1 cellular context compared by ENCODE assay signal in the genomic region with DNA sequence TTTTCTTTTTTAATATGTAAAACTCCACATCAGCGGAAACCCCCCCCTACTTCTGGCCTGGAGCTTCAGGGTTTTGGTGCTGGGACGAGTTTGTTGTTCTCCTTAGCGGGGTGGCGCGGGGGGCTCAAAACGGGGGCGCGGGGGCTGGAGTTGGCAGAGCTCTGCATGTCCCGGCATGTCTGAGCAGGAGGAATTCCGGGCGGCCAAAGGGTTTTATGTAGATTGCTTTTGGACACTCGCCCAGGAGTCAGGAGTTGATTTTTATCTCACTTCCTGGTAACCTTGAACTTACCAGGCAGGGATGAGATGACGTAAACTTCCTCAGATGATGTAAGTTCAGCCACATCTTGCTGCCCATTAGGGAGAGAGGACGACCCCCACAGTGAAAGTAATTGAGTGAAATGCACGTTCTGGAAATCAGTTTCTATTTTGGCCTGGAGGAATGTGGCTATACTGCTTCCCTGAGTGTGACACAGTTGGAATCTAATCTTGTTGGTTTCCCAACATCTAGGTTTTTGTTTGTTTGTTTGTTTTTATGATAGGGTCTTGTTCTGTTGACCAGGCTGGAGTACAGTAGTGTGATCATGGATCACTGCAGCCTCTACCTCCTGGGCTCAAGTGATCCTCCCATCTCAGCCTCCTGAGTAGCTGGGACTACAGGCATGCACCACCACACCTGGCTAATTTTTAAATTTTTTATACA.
TF ChIP-seq lines count a peak whose summit lies in the region.

No MANE protein-coding gene starts in this region.

TF ChIP-seq in K562, 482 proteins besides CTCF, POLR2A, EP300 and RAD21 (continued from another document and continues in another):
- TF ChIP-seq, protein P1, sequence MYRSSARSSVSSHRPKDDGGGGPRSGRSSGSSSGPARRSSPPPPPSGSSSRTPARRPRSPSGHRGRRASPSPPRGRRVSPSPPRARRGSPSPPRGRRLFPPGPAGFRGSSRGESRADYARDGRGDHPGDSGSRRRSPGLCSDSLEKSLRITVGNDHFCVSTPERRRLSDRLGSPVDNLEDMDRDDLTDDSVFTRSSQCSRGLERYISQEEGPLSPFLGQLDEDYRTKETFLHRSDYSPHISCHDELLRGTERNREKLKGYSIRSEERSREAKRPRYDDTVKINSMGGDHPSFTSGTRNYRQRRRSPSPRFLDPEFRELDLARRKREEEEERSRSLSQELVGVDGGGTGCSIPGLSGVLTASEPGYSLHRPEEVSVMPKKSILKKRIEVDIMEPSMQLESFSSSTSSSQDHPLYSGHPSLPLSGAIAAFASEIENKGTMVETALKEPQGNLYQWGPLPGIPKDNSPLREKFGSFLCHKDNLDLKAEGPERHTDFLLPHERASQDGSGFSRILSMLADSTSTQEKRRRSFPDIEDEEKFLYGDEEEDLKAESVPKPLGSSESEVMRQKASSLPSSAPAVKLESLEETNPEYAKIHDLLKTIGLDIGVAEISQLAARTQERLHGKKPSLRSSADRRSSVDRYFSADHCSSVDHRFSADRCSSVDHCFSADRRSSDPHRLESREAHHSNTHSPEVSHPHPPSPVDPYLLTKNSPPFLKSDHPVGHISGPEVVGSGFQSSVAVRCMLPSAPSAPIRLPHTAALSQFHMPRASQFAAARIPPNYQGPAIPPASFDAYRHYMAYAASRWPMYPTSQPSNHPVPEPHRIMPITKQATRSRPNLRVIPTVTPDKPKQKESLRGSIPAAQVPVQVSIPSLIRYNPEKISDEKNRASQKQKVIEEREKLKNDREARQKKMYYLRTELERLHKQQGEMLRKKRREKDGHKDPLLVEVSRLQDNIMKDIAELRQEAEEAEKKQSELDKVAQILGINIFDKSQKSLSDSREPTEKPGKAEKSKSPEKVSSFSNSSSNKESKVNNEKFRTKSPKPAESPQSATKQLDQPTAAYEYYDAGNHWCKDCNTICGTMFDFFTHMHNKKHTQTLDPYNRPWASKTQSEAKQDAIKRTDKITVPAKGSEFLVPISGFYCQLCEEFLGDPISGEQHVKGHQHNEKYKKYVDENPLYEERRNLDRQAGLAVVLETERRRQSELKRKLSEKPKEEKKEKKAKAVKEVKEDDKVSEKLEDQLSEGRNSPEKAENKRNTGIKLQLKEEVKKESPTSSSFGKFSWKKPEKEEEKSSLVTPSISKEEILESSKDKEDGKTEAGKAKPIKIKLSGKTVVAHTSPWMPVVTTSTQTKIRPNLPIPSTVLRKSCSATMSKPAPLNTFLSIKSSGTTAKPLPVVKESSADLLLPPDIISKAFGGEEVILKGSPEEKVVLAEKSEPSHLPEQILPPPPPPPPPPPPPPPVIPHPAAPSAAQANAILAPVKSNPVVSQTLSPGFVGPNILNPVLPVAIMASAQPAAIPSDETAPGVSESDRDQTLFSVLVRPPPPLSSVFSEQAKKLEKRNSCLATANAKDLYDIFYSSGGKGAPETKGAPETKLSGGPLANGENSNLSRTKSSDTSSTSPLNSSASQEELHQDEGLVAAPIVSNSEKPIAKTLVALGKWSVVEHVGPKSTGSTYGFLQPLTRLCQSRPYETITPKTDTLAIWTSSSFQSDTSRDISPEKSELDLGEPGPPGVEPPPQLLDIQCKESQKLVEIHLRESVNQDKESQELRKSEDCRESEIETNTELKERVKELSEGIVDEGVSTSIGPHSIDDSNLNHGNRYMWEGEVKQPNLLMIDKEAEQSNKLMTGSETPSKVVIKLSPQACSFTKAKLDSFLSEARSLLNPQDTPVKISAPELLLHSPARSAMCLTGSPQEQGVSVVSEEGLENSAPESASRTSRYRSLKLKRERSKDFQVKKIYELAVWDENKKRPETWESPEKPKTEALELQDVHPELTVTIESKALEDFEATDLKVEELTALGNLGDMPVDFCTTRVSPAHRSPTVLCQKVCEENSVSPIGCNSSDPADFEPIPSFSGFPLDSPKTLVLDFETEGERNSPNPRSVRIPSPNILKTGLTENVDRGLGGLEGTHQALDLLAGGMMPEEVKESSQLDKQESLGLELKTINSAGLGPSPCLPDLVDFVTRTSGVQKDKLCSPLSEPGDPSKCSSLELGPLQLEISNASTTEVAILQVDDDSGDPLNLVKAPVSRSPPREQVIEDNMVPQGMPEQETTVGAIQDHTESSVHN (IDR thresholded peaks at IDR 0.05; ENCODE audit: borderline replicate concordance in 1 of 2, low read depth in 1 of 2): peak in 1 of 2 experiments; percentile 98; a peak in 2 of 4 replicates
- TF ChIP-seq KDM4B (IDR thresholded peaks at IDR 0.05; ENCODE audit: borderline replicate concordance in 2 of 2, low read depth in 1 of 2) (no peak), DMBX1 (CRISPR knock-in tag; IDR thresholded peaks at IDR 0.05; ENCODE audit: borderline replicate concordance) (peak; percentile 95), TBP (optimal IDR thresholded peaks at IDR 0.05; ENCODE audit: low read depth, low read length) (peak; percentile 54), MCM3 (IDR thresholded peaks at IDR 0.05) (no peak), MXI1 (IDR thresholded peaks at IDR 0.05; ENCODE audit: low read depth, low read length) (no peak), GABPB1 (CRISPR knock-in tag; IDR thresholded peaks at IDR 0.05) (no peak; the same call in 1 of the 2 replicates), EGR1 (conservative IDR thresholded peaks at IDR 0.05) (peak; percentile 45; the same call in 1 of the 2 replicates), PTBP1 (IDR thresholded peaks at IDR 0.05; ENCODE audit: low read depth, low read length) (no peak), NBN (IDR thresholded peaks at IDR 0.05; ENCODE audit: low read depth) (peak; percentile 93), ATF7 (IDR thresholded peaks at IDR 0.05) (peak; percentile 99), RFX1 (IDR thresholded peaks at IDR 0.05) (no peak), SRSF7 (optimal IDR thresholded peaks at IDR 0.05; ENCODE audit: low read depth, low read length) (no peak), SAP30 (IDR thresholded peaks at IDR 0.05; ENCODE audit: borderline replicate concordance, insufficient read depth, low read depth, low read length, poor library complexity, severe bottlenecking) (no peak), KDM1A (IDR thresholded peaks at IDR 0.05) (peak; percentile 74 to 76), LCOR (CRISPR knock-in tag; IDR thresholded peaks at IDR 0.05) (no peak), ZNF133 (CRISPR knock-in tag; IDR thresholded peaks at IDR 0.05) (no peak), LARP7 (IDR thresholded peaks at IDR 0.05) (no peak), PHF21A (IDR thresholded peaks at IDR 0.05; ENCODE audit: borderline replicate concordance, low read depth) (no peak), TCF3 (CRISPR knock-in tag; IDR thresholded peaks at IDR 0.05) (peak; percentile 31; the same call in 1 of the 2 replicates), BRD4 (IDR thresholded peaks at IDR 0.05) (no peak; the same call in 1 of the 2 replicates), PHB2 (IDR thresholded peaks at IDR 0.05; ENCODE audit: low read depth) (no peak), THRAP3 (IDR thresholded peaks at IDR 0.05; ENCODE audit: borderline replicate concordance) (no peak)
- TF ChIP-seq, protein P2, sequence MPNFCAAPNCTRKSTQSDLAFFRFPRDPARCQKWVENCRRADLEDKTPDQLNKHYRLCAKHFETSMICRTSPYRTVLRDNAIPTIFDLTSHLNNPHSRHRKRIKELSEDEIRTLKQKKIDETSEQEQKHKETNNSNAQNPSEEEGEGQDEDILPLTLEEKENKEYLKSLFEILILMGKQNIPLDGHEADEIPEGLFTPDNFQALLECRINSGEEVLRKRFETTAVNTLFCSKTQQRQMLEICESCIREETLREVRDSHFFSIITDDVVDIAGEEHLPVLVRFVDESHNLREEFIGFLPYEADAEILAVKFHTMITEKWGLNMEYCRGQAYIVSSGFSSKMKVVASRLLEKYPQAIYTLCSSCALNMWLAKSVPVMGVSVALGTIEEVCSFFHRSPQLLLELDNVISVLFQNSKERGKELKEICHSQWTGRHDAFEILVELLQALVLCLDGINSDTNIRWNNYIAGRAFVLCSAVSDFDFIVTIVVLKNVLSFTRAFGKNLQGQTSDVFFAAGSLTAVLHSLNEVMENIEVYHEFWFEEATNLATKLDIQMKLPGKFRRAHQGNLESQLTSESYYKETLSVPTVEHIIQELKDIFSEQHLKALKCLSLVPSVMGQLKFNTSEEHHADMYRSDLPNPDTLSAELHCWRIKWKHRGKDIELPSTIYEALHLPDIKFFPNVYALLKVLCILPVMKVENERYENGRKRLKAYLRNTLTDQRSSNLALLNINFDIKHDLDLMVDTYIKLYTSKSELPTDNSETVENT (CRISPR knock-in tag; IDR thresholded peaks at IDR 0.05): no peak
- TF ChIP-seq, protein P3, sequence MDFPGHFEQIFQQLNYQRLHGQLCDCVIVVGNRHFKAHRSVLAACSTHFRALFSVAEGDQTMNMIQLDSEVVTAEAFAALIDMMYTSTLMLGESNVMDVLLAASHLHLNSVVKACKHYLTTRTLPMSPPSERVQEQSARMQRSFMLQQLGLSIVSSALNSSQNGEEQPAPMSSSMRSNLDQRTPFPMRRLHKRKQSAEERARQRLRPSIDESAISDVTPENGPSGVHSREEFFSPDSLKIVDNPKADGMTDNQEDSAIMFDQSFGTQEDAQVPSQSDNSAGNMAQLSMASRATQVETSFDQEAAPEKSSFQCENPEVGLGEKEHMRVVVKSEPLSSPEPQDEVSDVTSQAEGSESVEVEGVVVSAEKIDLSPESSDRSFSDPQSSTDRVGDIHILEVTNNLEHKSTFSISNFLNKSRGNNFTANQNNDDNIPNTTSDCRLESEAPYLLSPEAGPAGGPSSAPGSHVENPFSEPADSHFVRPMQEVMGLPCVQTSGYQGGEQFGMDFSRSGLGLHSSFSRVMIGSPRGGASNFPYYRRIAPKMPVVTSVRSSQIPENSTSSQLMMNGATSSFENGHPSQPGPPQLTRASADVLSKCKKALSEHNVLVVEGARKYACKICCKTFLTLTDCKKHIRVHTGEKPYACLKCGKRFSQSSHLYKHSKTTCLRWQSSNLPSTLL (IDR thresholded peaks at IDR 0.05): no peak
- TF ChIP-seq, protein P4, sequence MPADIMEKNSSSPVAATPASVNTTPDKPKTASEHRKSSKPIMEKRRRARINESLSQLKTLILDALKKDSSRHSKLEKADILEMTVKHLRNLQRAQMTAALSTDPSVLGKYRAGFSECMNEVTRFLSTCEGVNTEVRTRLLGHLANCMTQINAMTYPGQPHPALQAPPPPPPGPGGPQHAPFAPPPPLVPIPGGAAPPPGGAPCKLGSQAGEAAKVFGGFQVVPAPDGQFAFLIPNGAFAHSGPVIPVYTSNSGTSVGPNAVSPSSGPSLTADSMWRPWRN (IDR thresholded peaks at IDR 0.05; ENCODE audit: low read depth): peak; percentile 58
- TF ChIP-seq, protein P5, sequence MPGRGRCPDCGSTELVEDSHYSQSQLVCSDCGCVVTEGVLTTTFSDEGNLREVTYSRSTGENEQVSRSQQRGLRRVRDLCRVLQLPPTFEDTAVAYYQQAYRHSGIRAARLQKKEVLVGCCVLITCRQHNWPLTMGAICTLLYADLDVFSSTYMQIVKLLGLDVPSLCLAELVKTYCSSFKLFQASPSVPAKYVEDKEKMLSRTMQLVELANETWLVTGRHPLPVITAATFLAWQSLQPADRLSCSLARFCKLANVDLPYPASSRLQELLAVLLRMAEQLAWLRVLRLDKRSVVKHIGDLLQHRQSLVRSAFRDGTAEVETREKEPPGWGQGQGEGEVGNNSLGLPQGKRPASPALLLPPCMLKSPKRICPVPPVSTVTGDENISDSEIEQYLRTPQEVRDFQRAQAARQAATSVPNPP (IDR thresholded peaks at IDR 0.05; ENCODE audit: borderline replicate concordance, insufficient read depth, insufficient read length): no peak
- TF ChIP-seq, protein P6, sequence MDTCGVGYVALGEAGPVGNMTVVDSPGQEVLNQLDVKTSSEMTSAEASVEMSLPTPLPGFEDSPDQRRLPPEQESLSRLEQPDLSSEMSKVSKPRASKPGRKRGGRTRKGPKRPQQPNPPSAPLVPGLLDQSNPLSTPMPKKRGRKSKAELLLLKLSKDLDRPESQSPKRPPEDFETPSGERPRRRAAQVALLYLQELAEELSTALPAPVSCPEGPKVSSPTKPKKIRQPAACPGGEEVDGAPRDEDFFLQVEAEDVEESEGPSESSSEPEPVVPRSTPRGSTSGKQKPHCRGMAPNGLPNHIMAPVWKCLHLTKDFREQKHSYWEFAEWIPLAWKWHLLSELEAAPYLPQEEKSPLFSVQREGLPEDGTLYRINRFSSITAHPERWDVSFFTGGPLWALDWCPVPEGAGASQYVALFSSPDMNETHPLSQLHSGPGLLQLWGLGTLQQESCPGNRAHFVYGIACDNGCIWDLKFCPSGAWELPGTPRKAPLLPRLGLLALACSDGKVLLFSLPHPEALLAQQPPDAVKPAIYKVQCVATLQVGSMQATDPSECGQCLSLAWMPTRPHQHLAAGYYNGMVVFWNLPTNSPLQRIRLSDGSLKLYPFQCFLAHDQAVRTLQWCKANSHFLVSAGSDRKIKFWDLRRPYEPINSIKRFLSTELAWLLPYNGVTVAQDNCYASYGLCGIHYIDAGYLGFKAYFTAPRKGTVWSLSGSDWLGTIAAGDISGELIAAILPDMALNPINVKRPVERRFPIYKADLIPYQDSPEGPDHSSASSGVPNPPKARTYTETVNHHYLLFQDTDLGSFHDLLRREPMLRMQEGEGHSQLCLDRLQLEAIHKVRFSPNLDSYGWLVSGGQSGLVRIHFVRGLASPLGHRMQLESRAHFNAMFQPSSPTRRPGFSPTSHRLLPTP (IDR thresholded peaks at IDR 0.05; ENCODE audit: borderline replicate concordance, extremely low read depth, insufficient read length): no peak
- TF ChIP-seq, protein P7, sequence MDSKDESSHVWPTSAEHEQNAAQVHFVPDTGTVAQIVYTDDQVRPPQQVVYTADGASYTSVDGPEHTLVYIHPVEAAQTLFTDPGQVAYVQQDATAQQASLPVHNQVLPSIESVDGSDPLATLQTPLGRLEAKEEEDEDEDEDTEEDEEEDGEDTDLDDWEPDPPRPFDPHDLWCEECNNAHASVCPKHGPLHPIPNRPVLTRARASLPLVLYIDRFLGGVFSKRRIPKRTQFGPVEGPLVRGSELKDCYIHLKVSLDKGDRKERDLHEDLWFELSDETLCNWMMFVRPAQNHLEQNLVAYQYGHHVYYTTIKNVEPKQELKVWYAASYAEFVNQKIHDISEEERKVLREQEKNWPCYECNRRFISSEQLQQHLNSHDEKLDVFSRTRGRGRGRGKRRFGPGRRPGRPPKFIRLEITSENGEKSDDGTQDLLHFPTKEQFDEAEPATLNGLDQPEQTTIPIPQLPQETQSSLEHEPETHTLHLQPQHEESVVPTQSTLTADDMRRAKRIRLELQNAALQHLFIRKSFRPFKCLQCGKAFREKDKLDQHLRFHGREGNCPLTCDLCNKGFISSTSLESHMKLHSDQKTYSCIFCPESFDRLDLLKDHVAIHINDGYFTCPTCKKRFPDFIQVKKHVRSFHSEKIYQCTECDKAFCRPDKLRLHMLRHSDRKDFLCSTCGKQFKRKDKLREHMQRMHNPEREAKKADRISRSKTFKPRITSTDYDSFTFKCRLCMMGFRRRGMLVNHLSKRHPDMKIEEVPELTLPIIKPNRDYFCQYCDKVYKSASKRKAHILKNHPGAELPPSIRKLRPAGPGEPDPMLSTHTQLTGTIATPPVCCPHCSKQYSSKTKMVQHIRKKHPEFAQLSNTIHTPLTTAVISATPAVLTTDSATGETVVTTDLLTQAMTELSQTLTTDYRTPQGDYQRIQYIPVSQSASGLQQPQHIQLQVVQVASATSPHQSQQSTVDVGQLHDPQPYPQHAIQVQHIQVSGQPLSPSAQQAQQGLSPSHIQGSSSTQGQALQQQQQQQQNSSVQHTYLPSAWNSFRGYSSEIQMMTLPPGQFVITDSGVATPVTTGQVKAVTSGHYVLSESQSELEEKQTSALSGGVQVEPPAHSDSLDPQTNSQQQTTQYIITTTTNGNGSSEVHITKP (IDR thresholded peaks at IDR 0.05; ENCODE audit: partially characterized antibody): no peak
- TF ChIP-seq, protein P8, sequence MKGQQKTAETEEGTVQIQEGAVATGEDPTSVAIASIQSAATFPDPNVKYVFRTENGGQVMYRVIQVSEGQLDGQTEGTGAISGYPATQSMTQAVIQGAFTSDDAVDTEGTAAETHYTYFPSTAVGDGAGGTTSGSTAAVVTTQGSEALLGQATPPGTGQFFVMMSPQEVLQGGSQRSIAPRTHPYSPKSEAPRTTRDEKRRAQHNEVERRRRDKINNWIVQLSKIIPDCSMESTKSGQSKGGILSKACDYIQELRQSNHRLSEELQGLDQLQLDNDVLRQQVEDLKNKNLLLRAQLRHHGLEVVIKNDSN (CRISPR knock-in tag; IDR thresholded peaks at IDR 0.05): no peak
